Comparison of ENCODE assay signal across 1 cellular context in genomic region chr3:52154135-52155094, GRCh38.
A peak's percentile ranks its signal among the peaks of the same experiment; 100 is the strongest.
TF ChIP-seq lines count a peak whose summit lies in the region.

POC1A (minus strand) TSS chr3:52154423; CDS start chr3:52154372, 51 bp downstream.

TF ChIP-seq in K562, 482 proteins besides CTCF, POLR2A, EP300 and RAD21 (continued from another document and continues in another):
- TF ChIP-seq UBTF (IDR thresholded peaks at IDR 0.05; ENCODE audit: borderline replicate concordance in 1 of 2, low read depth in 2 of 2, low read length in 2 of 2): 0 out of 4 replicates have a peak, but pooled peaks of 1 of the 2 experiments have one; percentile 35
- TF ChIP-seq ZNF778 (CRISPR knock-in tag; IDR thresholded peaks at IDR 0.05): no peak
- TF ChIP-seq CTCFL (IDR thresholded peaks at IDR 0.05; ENCODE audit: borderline replicate concordance, insufficient read depth, low read depth, low read length, poor library complexity, severe bottlenecking): no peak
- peak; percentile 90 to 96 for TF ChIP-seq MNT (conservative IDR thresholded peaks at IDR 0.05)
- no peak for TF ChIP-seq ZNF561 (CRISPR knock-in tag; conservative IDR thresholded peaks at IDR 0.05)
- no peak for TF ChIP-seq ZBTB5 (IDR thresholded peaks at IDR 0.05)
- no peak for TF ChIP-seq ZNF175 (CRISPR knock-in tag; IDR thresholded peaks at IDR 0.05; ENCODE audit: low read depth)
- no peak for TF ChIP-seq ZBED1 (IDR thresholded peaks at IDR 0.05)
- TF ChIP-seq POLR2AphosphoS5 (IDR thresholded peaks at IDR 0.05; ENCODE audit: control insufficient read depth, insufficient read depth, low read depth, low read length): peak; percentile 46; the same call in 1 of the 2 replicates
- peak; percentile 90; the same call in 1 of the 2 replicates for TF ChIP-seq ATF7 (IDR thresholded peaks at IDR 0.05)
- no peak for TF ChIP-seq ZFP36 (IDR thresholded peaks at IDR 0.05; ENCODE audit: low read depth, low read length, partially characterized antibody)
- 0 out of 2 replicates have a peak, but pooled peaks have one; percentile 47 for TF ChIP-seq FOXK1 (CRISPR knock-in tag; IDR thresholded peaks at IDR 0.05; ENCODE audit: borderline replicate concordance)
- no peak for TF ChIP-seq THRAP3 (IDR thresholded peaks at IDR 0.05; ENCODE audit: borderline replicate concordance)
- TF ChIP-seq ZNF436 (CRISPR knock-in tag; IDR thresholded peaks at IDR 0.05): no peak
- TF ChIP-seq SRSF3 (IDR thresholded peaks at IDR 0.05; ENCODE audit: insufficient read depth, low read length): no peak
- TF ChIP-seq ZNF316 (IDR thresholded peaks at IDR 0.05): no peak
- peak; percentile 92 for TF ChIP-seq HCFC1 (IDR thresholded peaks at IDR 0.05; ENCODE audit: low read depth, low read length)
- no peak for TF ChIP-seq KAT2B (IDR thresholded peaks at IDR 0.05; ENCODE audit: low read depth, low read length)
- no peak for TF ChIP-seq KDM2B (CRISPR knock-in tag; IDR thresholded peaks at IDR 0.05)
- TF ChIP-seq SMARCA4 (IDR thresholded peaks at IDR 0.05): no peak
- TF ChIP-seq GABPB2 (CRISPR knock-in tag; conservative IDR thresholded peaks at IDR 0.05): no peak
- TF ChIP-seq ZNF79 (CRISPR knock-in tag; IDR thresholded peaks at IDR 0.05; ENCODE audit: low read depth): no peak
- TF ChIP-seq STAT5A (IDR thresholded peaks at IDR 0.05; ENCODE audit: borderline replicate concordance, low read length): no peak
- TF ChIP-seq JUN (IDR thresholded peaks at IDR 0.05; ENCODE audit: borderline replicate concordance, low read depth, low read length): peak; percentile 51; the same call in 1 of the 2 replicates
- TF ChIP-seq JUN (CRISPR knock-in tag; IDR thresholded peaks at IDR 0.05; ENCODE audit: borderline replicate concordance): no peak
- TF ChIP-seq ZNF224 (CRISPR knock-in tag; IDR thresholded peaks at IDR 0.05): no peak
- no peak for TF ChIP-seq RBM14 (IDR thresholded peaks at IDR 0.05; ENCODE audit: borderline replicate concordance, insufficient read depth, low read depth, low read length)
- TF ChIP-seq ZNF140 (CRISPR knock-in tag; IDR thresholded peaks at IDR 0.05): no peak
- TF ChIP-seq DIDO1 (tag; IDR thresholded peaks at IDR 0.05; ENCODE audit: low read depth): no peak
- no peak for TF ChIP-seq GTF2A2 (tag; IDR thresholded peaks at IDR 0.05)
- no peak for TF ChIP-seq FIP1L1 (IDR thresholded peaks at IDR 0.05; ENCODE audit: low read depth, low read length, poor library complexity, severe bottlenecking)
- peak; percentile 69; the same call in 1 of the 2 replicates for TF ChIP-seq RAD51 (IDR thresholded peaks at IDR 0.05; ENCODE audit: borderline replicate concordance, low read depth)
- TF ChIP-seq POLR2B (IDR thresholded peaks at IDR 0.05; ENCODE audit: low read depth, partially characterized antibody): peak; percentile 46
- no peak for TF ChIP-seq CHD1 (IDR thresholded peaks at IDR 0.05; ENCODE audit: low read length)
- TF ChIP-seq ZNF143 (CRISPR knock-in tag; IDR thresholded peaks at IDR 0.05): peak; percentile 91
- TF ChIP-seq KDM1A (IDR thresholded peaks at IDR 0.05): peak in 1 of 2 experiments; percentile 75; a peak in 2 of 4 replicates
- no peak for TF ChIP-seq BCL6 (CRISPR knock-in tag; IDR thresholded peaks at IDR 0.05)
- TF ChIP-seq PHF20 (IDR thresholded peaks at IDR 0.05; ENCODE audit: partially characterized antibody): peak; percentile 22
- TF ChIP-seq ZBTB12 (CRISPR knock-in tag; IDR thresholded peaks at IDR 0.05): no peak; the same call in 1 of the 2 replicates
- no peak for TF ChIP-seq ZNF717 (CRISPR knock-in tag; IDR thresholded peaks at IDR 0.05)
- peak; percentile 83 for TF ChIP-seq CREB3L1 (IDR thresholded peaks at IDR 0.05; ENCODE audit: borderline replicate concordance, low read depth)
- no peak for TF ChIP-seq MEF2D (tag; conservative IDR thresholded peaks at IDR 0.05; ENCODE audit: low read depth)
- no peak for TF ChIP-seq PKNOX1 (IDR thresholded peaks at IDR 0.05)
- TF ChIP-seq ZNF23 (CRISPR knock-in tag; IDR thresholded peaks at IDR 0.05): no peak
- TF ChIP-seq STAT5B (CRISPR knock-in tag; IDR thresholded peaks at IDR 0.05): no peak
- TF ChIP-seq SMAD1 (IDR thresholded peaks at IDR 0.05; ENCODE audit: low read depth, low read length, partially characterized antibody): peak; percentile 59
- TF ChIP-seq KLF16 (IDR thresholded peaks at IDR 0.05): no peak
- TF ChIP-seq TFAP4 (CRISPR knock-in tag; IDR thresholded peaks at IDR 0.05; ENCODE audit: borderline replicate concordance): peak; percentile 83
- no peak for TF ChIP-seq ZNF134 (CRISPR knock-in tag; conservative IDR thresholded peaks at IDR 0.05)
- no peak for TF ChIP-seq GTF2F1 (IDR thresholded peaks at IDR 0.05; ENCODE audit: low read depth, low read length)
- peak; percentile 72 for TF ChIP-seq MXD1 (CRISPR knock-in tag; IDR thresholded peaks at IDR 0.05; ENCODE audit: borderline replicate concordance, poor library complexity, severe bottlenecking)
